ENCODE assay signal across 20 cellular contexts in the genomic region with DNA sequence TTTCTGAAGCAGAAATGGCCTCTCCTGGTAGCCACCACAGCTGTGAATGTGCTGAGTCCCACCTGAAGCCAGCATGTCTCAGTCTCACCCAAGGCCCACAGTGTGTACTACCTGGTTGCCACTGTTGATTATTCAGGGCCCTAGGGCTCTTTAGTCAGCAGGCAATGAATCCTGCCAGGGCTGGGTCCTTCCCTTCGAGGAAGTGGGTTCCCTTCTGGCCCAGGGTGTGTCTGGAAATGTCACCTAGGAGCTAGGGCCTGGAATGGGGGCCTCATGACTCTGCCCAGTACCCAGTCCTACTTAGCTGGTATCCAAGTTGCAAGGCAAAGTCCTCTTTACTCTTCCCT.
DNase-seq lines count a peak whose midpoint lies in the region; ATAC-seq and TF ChIP-seq lines count a peak whose summit lies in the region.
"Had no signal": no experiment of that assay in that cellular context is flagged by ENCODE, and none has a peak within 500 bp of the region (broad histone marks: within the 10 kb centered on the region; RNA-seq: fewer than 3 reads in every experiment).

No MANE protein-coding gene starts in this region.

- H3K27me3 ChIP-seq in vagina (no peaks in the 10 kb centered on the region), HAP-1 (ENCODE audit: low read depth) (no peaks in the 10 kb centered on the region)
- H3K27me3 ChIP-seq: neural progenitor cell, SJSA1 had no signal

- H3K36me3 Mint-ChIP-seq in type B pancreatic cell = peaks cover 24% of the 10 kb centered on the region

- ATAC-seq in stimulated activated naive CD8-positive, alpha-beta T cell treated with anti-CD3 and anti-CD28 coated beads, Interleukin-15, amount 100 ng/mL, for 72 hours = no peak
- no peak for ATAC-seq in stimulated activated naive CD8-positive, alpha-beta T cell treated with anti-CD3 and anti-CD28 coated beads, Interleukin-15, Interleukin-2, amounts not matched to agents 100 U/mL and 50 U/mL, for 24 hours
- peak; percentile 90 for ATAC-seq in mucosa of descending colon

- no peaks in the 10 kb centered on the region for H3K4me1 Mint-ChIP-seq in stimulated activated naive CD8-positive, alpha-beta T cell treated with anti-CD3 and anti-CD28 coated beads, Interleukin-15, amount 100 ng/mL, for 72 hours
- peaks cover 7% of the 10 kb centered on the region for H3K4me1 Mint-ChIP-seq in type B pancreatic cell (ENCODE audit: unreplicated experiment)
- H3K4me1 Mint-ChIP-seq: activated CD4-positive, alpha-beta T cell treated with anti-CD3 and anti-CD28 coated beads, Interleukin-2, amount 10 ng/mL, durations not matched to agents 24 days and 14 days had no signal

- H3K36me3 ChIP-seq in mucosa of descending colon (ENCODE audit: low read depth) = no peaks in the 10 kb centered on the region
- peaks cover 0 to 9% of the 10 kb centered on the region in 2 donors for H3K36me3 ChIP-seq in vagina
- H3K36me3 ChIP-seq in HAP-1 (replicated peaks) = no peaks in the 10 kb centered on the region
- H3K36me3 ChIP-seq: neural progenitor cell, prostate gland had no signal

- no peaks in the 10 kb centered on the region for H3K9me3 Mint-ChIP-seq in stimulated activated naive CD8-positive, alpha-beta T cell treated with anti-CD3 and anti-CD28 coated beads, Interleukin-15, amount 100 ng/mL, for 72 hours
- peaks cover 4% of the 10 kb centered on the region for H3K9me3 Mint-ChIP-seq in type B pancreatic cell
- H3K9me3 Mint-ChIP-seq: activated CD4-positive, alpha-beta T cell treated with anti-CD3 and anti-CD28 coated beads, Interleukin-2, amount 10 ng/mL, durations not matched to agents 24 days and 14 days; activated T-helper 2 cell treated with anti-CD3 and anti-CD28 coated beads, Interferon-gamma antibody, Interleukin-2, Interleukin-4, amounts not matched to agents 10 μg/mL and 5 μg/mL and 100 μg/mL, durations not matched to agents 14 hours and 24 hours and 36 hours; neural progenitor cell; T-helper 1 cell treated with Interleukin-12 subunit alpha and Interleukin-12 subunit beta and Interleukin-4 antibody, amounts not matched to agents 30 μg/mL and 1 μg/mL, for 36 hours had no signal

- no peaks in the 10 kb centered on the region for H3K27me3 Mint-ChIP-seq in stimulated activated naive CD8-positive, alpha-beta T cell treated with anti-CD3 and anti-CD28 coated beads, Interleukin-15, amount 100 ng/mL, for 72 hours
- no peaks in the 10 kb centered on the region for H3K27me3 Mint-ChIP-seq in type B pancreatic cell
- H3K27me3 Mint-ChIP-seq: activated CD4-positive, alpha-beta T cell treated with anti-CD3 and anti-CD28 coated beads, Interleukin-2, amount 10 ng/mL, durations not matched to agents 24 days and 14 days had no signal

- no peak for DNase-seq in stimulated activated naive CD8-positive, alpha-beta T cell treated with anti-CD3 and anti-CD28 coated beads, Interleukin-15, amount 100 ng/mL, for 72 hours
- no peak for DNase-seq in stimulated activated naive CD8-positive, alpha-beta T cell treated with anti-CD3 and anti-CD28 coated beads, Interleukin-15, Interleukin-2, amounts not matched to agents 100 U/mL and 50 U/mL, for 24 hours
- DNase-seq in epithelial cell of prostate (ENCODE audit: low read depth, low spot score) = peak; percentile 79
- DNase-seq in mucosa of descending colon = peak in 2 of 3 donors; percentile 35 to 47
- DNase-seq in type B pancreatic cell (ENCODE audit: extremely low spot score, unreplicated experiment) = no peak
- no peak for DNase-seq in vagina (ENCODE audit: extremely low spot score in 2 of 2)
- no peak for DNase-seq in HAP-1 (ENCODE audit: low spot score in 2 of 2)
- no peak for DNase-seq in coronary artery (ENCODE audit: low spot score)
- DNase-seq: activated CD8-positive, alpha-beta memory T cell treated with anti-CD3 and anti-CD28 coated beads, Interleukin-2, amount 50 U/mL, for 4 hours; DMS79; effector memory CD4-positive, alpha-beta T cell; NCI-H1092 treated with DMSO at 0.1 percent for 48 hours; NCI-H446 treated with DMSO at 0.1 percent for 48 hours; stimulated activated naive CD4-positive, alpha-beta T cell treated with Interleukin-2 at 50 U/mL for 16 hours had no signal

- H3K27ac ChIP-seq in epithelial cell of prostate = peak overlapping the region; percentile 97
- no peak overlapping the region for H3K27ac ChIP-seq in vagina
- no peak overlapping the region for H3K27ac ChIP-seq in coronary artery
- H3K27ac ChIP-seq: neural progenitor cell, prostate gland, SJSA1 had no signal

- H3K4me1 ChIP-seq in mucosa of descending colon (ENCODE audit: low read depth) (peaks cover 6% of the 10 kb centered on the region), vagina (no peaks in the 10 kb centered on the region), HAP-1 (peaks cover 9% of the 10 kb centered on the region)
- H3K4me1 ChIP-seq: prostate gland had no signal

- peak overlapping the region; percentile 40 to 42 for H3K27ac Mint-ChIP-seq in stimulated activated naive CD8-positive, alpha-beta T cell treated with anti-CD3 and anti-CD28 coated beads, Interleukin-15, amount 100 ng/mL, for 72 hours
- peak overlapping the region; percentile 82 for H3K27ac Mint-ChIP-seq in type B pancreatic cell
- H3K27ac Mint-ChIP-seq: activated CD4-positive, alpha-beta T cell treated with anti-CD3 and anti-CD28 coated beads, Interleukin-2, amount 10 ng/mL, durations not matched to agents 24 days and 14 days; activated T-helper 2 cell treated with anti-CD3 and anti-CD28 coated beads, Interferon-gamma antibody, Interleukin-2, Interleukin-4, amounts not matched to agents 10 μg/mL and 5 μg/mL and 100 μg/mL, durations not matched to agents 14 hours and 24 hours and 36 hours; neural progenitor cell; T-helper 1 cell treated with Interleukin-12 subunit alpha and Interleukin-12 subunit beta and Interleukin-4 antibody, amounts not matched to agents 30 μg/mL and 1 μg/mL, for 36 hours had no signal

- no peak for TF ChIP-seq POLR2A in vagina (IDR thresholded peaks at IDR 0.05)

- TF ChIP-seq CTCF in mucosa of descending colon (IDR thresholded peaks at IDR 0.05) = no peak
- no peak for TF ChIP-seq CTCF in type B pancreatic cell (conservative IDR thresholded peaks at IDR 0.05)
- TF ChIP-seq CTCF in vagina (IDR thresholded peaks at IDR 0.05) = no peak
- no peak for TF ChIP-seq CTCF in coronary artery (IDR thresholded peaks at IDR 0.05)

- no peaks in the 10 kb centered on the region for H3K9me3 ChIP-seq in mucosa of descending colon
- H3K9me3 ChIP-seq in vagina = no peaks in the 10 kb centered on the region
- H3K9me3 ChIP-seq in HAP-1 = no peaks in the 10 kb centered on the region
- H3K9me3 ChIP-seq: prostate gland, SJSA1 had no signal

- intact Hi-C loops in mucosa of descending colon (cut with DNase I, micrococcal nuclease) (no loop called here), vagina (cut with DNase I) (no loop called here)

- H3K4me3 ChIP-seq in mucosa of descending colon (no peak overlapping the region), vagina (no peak overlapping the region), HAP-1 (no peak overlapping the region), coronary artery (no peak overlapping the region)
- H3K4me3 ChIP-seq: neural progenitor cell, prostate gland, SJSA1 had no signal

- in situ Hi-C loops in HAP-1 (cut with MboI; ENCODE audit: low sequenced_read_pairs) = no loop called here

- H3K4me3 Mint-ChIP-seq in stimulated activated naive CD8-positive, alpha-beta T cell treated with anti-CD3 and anti-CD28 coated beads, Interleukin-15, amount 100 ng/mL, for 72 hours = no peak overlapping the region
- H3K4me3 Mint-ChIP-seq in type B pancreatic cell = no peak overlapping the region
- H3K4me3 Mint-ChIP-seq: activated CD4-positive, alpha-beta T cell treated with anti-CD3 and anti-CD28 coated beads, Interleukin-2, amount 10 ng/mL, durations not matched to agents 24 days and 14 days; neural progenitor cell; T-helper 1 cell treated with Interleukin-12 subunit alpha and Interleukin-12 subunit beta and Interleukin-4 antibody, amounts not matched to agents 30 μg/mL and 1 μg/mL, for 36 hours had no signal

Comparison
In these comparisons a context has a peak if more than half of its experiments do, and no peak if none do; other contexts are left out.
1. DNase-seq: peak in epithelial cell of prostate (single experiment) and mucosa of descending colon (2 of 3); none in stimulated activated naive CD8-positive, alpha-beta T cell treated with anti-CD3 and anti-CD28 coated beads, Interleukin-15, amount 100 ng/mL, for 72 hours (0 of 2), stimulated activated naive CD8-positive, alpha-beta T cell treated with anti-CD3 and anti-CD28 coated beads, Interleukin-15, Interleukin-2, amounts not matched to agents 100 U/mL and 50 U/mL, for 24 hours (single experiment), type B pancreatic cell (single experiment), vagina (0 of 2), HAP-1 (0 of 2) and coronary artery (single experiment).